In the genomic region with DNA sequence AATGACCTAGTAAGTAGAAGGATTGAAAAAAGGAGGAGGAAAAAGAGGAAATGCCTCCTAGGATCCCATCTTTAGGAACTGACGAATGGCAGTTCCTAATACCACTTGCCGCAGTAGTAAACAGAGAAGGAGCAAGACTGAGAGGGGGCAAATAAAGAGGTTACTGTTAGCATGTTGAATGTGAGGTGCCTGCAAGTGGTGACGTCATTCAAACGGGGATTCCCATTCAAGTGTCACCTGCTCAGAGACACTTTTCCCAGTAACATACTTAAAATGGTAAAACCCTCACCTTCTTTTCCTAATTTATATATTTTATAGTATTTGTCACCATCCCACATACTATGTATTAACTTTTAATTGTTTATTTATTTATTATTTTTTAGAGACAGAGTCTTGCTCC, we compare ENCODE assay signal across 2 cellular contexts.
TF ChIP-seq lines count a peak whose summit lies in the region.

No MANE protein-coding gene starts in this region.

TF ChIP-seq in HepG2, 621 proteins besides CTCF, POLR2A, EP300 and RAD21 (continued from another document):
- TF ChIP-seq, protein P1, sequence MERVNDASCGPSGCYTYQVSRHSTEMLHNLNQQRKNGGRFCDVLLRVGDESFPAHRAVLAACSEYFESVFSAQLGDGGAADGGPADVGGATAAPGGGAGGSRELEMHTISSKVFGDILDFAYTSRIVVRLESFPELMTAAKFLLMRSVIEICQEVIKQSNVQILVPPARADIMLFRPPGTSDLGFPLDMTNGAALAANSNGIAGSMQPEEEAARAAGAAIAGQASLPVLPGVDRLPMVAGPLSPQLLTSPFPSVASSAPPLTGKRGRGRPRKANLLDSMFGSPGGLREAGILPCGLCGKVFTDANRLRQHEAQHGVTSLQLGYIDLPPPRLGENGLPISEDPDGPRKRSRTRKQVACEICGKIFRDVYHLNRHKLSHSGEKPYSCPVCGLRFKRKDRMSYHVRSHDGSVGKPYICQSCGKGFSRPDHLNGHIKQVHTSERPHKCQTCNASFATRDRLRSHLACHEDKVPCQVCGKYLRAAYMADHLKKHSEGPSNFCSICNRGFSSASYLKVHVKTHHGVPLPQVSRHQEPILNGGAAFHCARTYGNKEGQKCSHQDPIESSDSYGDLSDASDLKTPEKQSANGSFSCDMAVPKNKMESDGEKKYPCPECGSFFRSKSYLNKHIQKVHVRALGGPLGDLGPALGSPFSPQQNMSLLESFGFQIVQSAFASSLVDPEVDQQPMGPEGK (CRISPR knock-in tag; IDR thresholded peaks at IDR 0.05) = no peak
- TF ChIP-seq ETV5 (CRISPR knock-in tag; IDR thresholded peaks at IDR 0.05; ENCODE audit: borderline replicate concordance) = no peak
- TF ChIP-seq NBN (conservative IDR thresholded peaks at IDR 0.05) = no peak
- no peak for TF ChIP-seq GATAD1 (CRISPR knock-in tag; IDR thresholded peaks at IDR 0.05)
- no peak for TF ChIP-seq ZNF615 (CRISPR knock-in tag; IDR thresholded peaks at IDR 0.05; ENCODE audit: borderline replicate concordance)
- TF ChIP-seq ZNF891 (CRISPR knock-in tag; IDR thresholded peaks at IDR 0.05) = no peak
- TF ChIP-seq RARG (CRISPR knock-in tag; IDR thresholded peaks at IDR 0.05; ENCODE audit: low read depth) = no peak
- TF ChIP-seq CREB1 (IDR thresholded peaks at IDR 0.05) = peak; percentile 93
- no peak for TF ChIP-seq CREB1 (CRISPR knock-in tag; IDR thresholded peaks at IDR 0.05)

TF ChIP-seq in HEK293, 187 proteins besides CTCF, POLR2A, EP300 and RAD21 (continued from another document):
- TF ChIP-seq, protein P2, sequence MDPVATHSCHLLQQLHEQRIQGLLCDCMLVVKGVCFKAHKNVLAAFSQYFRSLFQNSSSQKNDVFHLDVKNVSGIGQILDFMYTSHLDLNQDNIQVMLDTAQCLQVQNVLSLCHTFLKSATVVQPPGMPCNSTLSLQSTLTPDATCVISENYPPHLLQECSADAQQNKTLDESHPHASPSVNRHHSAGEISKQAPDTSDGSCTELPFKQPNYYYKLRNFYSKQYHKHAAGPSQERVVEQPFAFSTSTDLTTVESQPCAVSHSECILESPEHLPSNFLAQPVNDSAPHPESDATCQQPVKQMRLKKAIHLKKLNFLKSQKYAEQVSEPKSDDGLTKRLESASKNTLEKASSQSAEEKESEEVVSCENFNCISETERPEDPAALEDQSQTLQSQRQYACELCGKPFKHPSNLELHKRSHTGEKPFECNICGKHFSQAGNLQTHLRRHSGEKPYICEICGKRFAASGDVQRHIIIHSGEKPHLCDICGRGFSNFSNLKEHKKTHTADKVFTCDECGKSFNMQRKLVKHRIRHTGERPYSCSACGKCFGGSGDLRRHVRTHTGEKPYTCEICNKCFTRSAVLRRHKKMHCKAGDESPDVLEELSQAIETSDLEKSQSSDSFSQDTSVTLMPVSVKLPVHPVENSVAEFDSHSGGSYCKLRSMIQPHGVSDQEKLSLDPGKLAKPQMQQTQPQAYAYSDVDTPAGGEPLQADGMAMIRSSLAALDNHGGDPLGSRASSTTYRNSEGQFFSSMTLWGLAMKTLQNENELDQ (tag by site-specific recombination; IDR thresholded peaks at IDR 0.05; ENCODE audit: low read depth) = no peak
- TF ChIP-seq ZNF776 (tag by site-specific recombination; IDR thresholded peaks at IDR 0.05; ENCODE audit: borderline replicate concordance) (no peak), ZNF433 (tag by site-specific recombination; IDR thresholded peaks at IDR 0.05; ENCODE audit: low read depth) (no peak), ZBTB1 (tag by site-specific recombination; IDR thresholded peaks at IDR 0.05) (no peak), WT1 (tag by site-specific recombination; IDR thresholded peaks at IDR 0.05) (no peak), SCRT1 (tag by site-specific recombination; IDR thresholded peaks at IDR 0.05; ENCODE audit: borderline replicate concordance) (no peak)
- TF ChIP-seq, protein P3, sequence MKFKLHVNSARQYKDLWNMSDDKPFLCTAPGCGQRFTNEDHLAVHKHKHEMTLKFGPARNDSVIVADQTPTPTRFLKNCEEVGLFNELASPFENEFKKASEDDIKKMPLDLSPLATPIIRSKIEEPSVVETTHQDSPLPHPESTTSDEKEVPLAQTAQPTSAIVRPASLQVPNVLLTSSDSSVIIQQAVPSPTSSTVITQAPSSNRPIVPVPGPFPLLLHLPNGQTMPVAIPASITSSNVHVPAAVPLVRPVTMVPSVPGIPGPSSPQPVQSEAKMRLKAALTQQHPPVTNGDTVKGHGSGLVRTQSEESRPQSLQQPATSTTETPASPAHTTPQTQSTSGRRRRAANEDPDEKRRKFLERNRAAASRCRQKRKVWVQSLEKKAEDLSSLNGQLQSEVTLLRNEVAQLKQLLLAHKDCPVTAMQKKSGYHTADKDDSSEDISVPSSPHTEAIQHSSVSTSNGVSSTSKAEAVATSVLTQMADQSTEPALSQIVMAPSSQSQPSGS (tag by site-specific recombination; IDR thresholded peaks at IDR 0.05; ENCODE audit: low read depth) = peak; percentile 76
